8 cellular contexts compared by ENCODE assay signal in the genomic region with DNA sequence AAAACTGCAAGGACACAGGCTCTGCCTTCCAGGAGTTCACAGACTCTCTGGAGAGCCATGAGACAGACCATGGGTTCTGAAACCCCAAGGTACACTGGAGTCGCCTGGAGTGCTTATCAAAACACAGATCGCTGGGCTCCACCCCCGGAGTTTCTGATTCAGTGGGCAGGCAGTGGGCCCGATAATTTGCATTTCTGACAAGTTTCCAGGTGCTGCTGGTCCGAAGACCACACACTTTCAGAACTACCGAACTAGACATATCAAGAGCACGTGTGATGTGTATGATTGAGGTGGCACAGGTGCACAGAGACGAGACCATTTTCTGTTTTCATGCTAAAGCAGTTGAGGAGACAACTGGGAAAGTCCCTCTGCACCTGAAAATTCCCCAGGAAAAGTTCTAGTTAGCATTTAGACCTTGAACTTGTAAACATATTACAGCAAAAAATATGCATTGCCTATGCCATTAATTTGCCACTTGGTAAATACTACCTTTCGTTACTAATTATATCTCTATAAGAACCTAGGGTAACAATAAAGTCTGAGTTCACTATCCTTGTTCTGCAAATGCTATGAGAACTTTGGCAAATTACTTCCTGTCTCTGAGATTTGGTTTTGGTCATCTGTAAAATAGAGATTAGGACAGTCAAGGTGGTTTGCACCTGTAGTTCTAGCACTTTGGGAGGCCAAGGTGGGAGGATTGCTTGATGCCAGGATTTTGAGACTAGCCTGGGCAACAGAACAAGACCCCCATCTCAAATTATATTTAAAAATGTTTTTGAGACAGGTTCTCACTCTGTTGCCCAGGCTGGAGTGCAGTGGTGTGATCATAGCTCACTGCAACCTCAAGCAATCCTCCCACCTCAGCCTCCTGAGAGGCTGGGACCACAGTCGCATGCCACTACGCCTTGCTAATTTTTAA. TPM values are rescaled to one million over a fixed set of nuclear protein-coding genes. Genes with fewer than 3 reads are reported as not detected.
DNase-seq lines count a peak whose midpoint lies in the region; ATAC-seq and TF ChIP-seq lines count a peak whose summit lies in the region.

No MANE protein-coding gene starts in this region.

- no peak for TF ChIP-seq EP300 in Ishikawa (IDR thresholded peaks at IDR 0.05; ENCODE audit: borderline replicate concordance)
- no peak for TF ChIP-seq EP300 in sigmoid colon (IDR thresholded peaks at IDR 0.05)

- DNase-seq in GM10248 (ENCODE audit: extremely low spot score) (peak; percentile 81), body of pancreas (peak in 1 of 4 donors; percentile 24), thyroid gland (peak; percentile 94 to 95), A172 (ENCODE audit: low spot score) (no peak), sigmoid colon (no peak), UCSD-AML1 (lab: John Stamatoyannopoulos, UW; ENCODE audit: unreplicated experiment) (no peak)

- H3K4me1 ChIP-seq in body of pancreas: peaks cover 6% of the 10 kb centered on the region
- peaks cover 4 to 11% of the 10 kb centered on the region in 2 donors for H3K4me1 ChIP-seq in thyroid gland
- peaks cover 0 to 4% (median 3%) of the 10 kb centered on the region in 4 donors for H3K4me1 ChIP-seq in sigmoid colon

- H3K27me3 ChIP-seq in body of pancreas: no peaks in the 10 kb centered on the region
- H3K27me3 ChIP-seq in thyroid gland: no peaks in the 10 kb centered on the region
- H3K27me3 ChIP-seq in sigmoid colon: no peaks in the 10 kb centered on the region

- POLR2A ChIA-PET in GM10248 (lab: Yijun Ruan, JAX): no interaction called here

- H3K36me3 ChIP-seq in body of pancreas (replicated peaks in 1 of 2; ENCODE audit: insufficient read depth in 1 of 2, low read depth in 2 of 2): no peaks in the 10 kb centered on the region
- no peaks in the 10 kb centered on the region for H3K36me3 ChIP-seq in thyroid gland
- H3K36me3 ChIP-seq in sigmoid colon: no peaks in the 10 kb centered on the region

- intact Hi-C loops in body of pancreas (cut with DNase I): no loop called here
- intact Hi-C loops in thyroid gland (cut with DNase I): no loop called here
- intact Hi-C loops in sigmoid colon (cut with DNase I): no loop called here

- no peak for TF ChIP-seq CTCF in GM10248 (IDR thresholded peaks at IDR 0.05; ENCODE audit: control extremely low read depth, extremely low read depth, low read depth, missing control alignments)
- TF ChIP-seq CTCF in body of pancreas (IDR thresholded peaks at IDR 0.05): no peak
- TF ChIP-seq CTCF in thyroid gland (IDR thresholded peaks at IDR 0.05): no peak
- TF ChIP-seq CTCF in sigmoid colon (IDR thresholded peaks at IDR 0.05): no peak

- peak; percentile 82 for ATAC-seq in GM21515 (IDR thresholded peaks at IDR 0.05; ENCODE audit: unreplicated experiment)
- ATAC-seq in body of pancreas: peak; percentile 30

- no peak for TF ChIP-seq POLR2A in body of pancreas (IDR thresholded peaks at IDR 0.05)
- peak in 1 of 2 donors; percentile 67 for TF ChIP-seq POLR2A in thyroid gland (IDR thresholded peaks at IDR 0.05)
- no peak for TF ChIP-seq POLR2A in sigmoid colon (IDR thresholded peaks at IDR 0.05)

- H3K9me3 ChIP-seq in body of pancreas (no peaks in the 10 kb centered on the region), thyroid gland (no peaks in the 10 kb centered on the region), sigmoid colon (no peaks in the 10 kb centered on the region)

- H3K27ac ChIP-seq in body of pancreas (peak overlapping the region in 1 of 4 donors; percentile 5), thyroid gland (peak overlapping the region; percentile 67 to 78 (median 76)), sigmoid colon (no peak overlapping the region)

- CTCF ChIA-PET in GM10248 (lab: Yijun Ruan, JAX): interaction anchor here (1.2 to 4.0 kb wide), 4 partner anchors 9 to 137 kb away, joined by 3 to 17 read pairs (median 4); no protein-coding TSS in a partner anchor

- WGBS in body of pancreas, 2 donors: 39 to 49% methylated on average over 11 of the region's 11 CpGs
- WGBS in thyroid gland, 2 donors: 46 to 58% methylated on average over 11 of the region's 11 CpGs
- WGBS in sigmoid colon, 2 donors: 29 to 49% methylated on average over 11 of the region's 11 CpGs

- TF ChIP-seq RAD21 in Ishikawa (IDR thresholded peaks at IDR 0.05; ENCODE audit: low read depth): no peak

- H3K4me3 ChIP-seq in body of pancreas: no peak overlapping the region
- H3K4me3 ChIP-seq in thyroid gland (replicated peaks in 1 of 3): no peak overlapping the region
- H3K4me3 ChIP-seq in sigmoid colon: no peak overlapping the region

TF ChIP-seq in Ishikawa, 13 proteins besides CTCF, POLR2A, EP300 and RAD21:
- TF ChIP-seq, protein P1, sequence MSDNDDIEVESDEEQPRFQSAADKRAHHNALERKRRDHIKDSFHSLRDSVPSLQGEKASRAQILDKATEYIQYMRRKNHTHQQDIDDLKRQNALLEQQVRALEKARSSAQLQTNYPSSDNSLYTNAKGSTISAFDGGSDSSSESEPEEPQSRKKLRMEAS (IDR thresholded peaks at IDR 0.05): 0 out of 2 replicates have a peak, but pooled peaks have one; percentile 14
- TF ChIP-seq EGR1 (IDR thresholded peaks at IDR 0.05): no peak
- TF ChIP-seq, protein P2, sequence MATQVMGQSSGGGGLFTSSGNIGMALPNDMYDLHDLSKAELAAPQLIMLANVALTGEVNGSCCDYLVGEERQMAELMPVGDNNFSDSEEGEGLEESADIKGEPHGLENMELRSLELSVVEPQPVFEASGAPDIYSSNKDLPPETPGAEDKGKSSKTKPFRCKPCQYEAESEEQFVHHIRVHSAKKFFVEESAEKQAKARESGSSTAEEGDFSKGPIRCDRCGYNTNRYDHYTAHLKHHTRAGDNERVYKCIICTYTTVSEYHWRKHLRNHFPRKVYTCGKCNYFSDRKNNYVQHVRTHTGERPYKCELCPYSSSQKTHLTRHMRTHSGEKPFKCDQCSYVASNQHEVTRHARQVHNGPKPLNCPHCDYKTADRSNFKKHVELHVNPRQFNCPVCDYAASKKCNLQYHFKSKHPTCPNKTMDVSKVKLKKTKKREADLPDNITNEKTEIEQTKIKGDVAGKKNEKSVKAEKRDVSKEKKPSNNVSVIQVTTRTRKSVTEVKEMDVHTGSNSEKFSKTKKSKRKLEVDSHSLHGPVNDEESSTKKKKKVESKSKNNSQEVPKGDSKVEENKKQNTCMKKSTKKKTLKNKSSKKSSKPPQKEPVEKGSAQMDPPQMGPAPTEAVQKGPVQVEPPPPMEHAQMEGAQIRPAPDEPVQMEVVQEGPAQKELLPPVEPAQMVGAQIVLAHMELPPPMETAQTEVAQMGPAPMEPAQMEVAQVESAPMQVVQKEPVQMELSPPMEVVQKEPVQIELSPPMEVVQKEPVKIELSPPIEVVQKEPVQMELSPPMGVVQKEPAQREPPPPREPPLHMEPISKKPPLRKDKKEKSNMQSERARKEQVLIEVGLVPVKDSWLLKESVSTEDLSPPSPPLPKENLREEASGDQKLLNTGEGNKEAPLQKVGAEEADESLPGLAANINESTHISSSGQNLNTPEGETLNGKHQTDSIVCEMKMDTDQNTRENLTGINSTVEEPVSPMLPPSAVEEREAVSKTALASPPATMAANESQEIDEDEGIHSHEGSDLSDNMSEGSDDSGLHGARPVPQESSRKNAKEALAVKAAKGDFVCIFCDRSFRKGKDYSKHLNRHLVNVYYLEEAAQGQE (IDR thresholded peaks at IDR 0.05; ENCODE audit: low read depth): no peak
- TF ChIP-seq, protein P3, sequence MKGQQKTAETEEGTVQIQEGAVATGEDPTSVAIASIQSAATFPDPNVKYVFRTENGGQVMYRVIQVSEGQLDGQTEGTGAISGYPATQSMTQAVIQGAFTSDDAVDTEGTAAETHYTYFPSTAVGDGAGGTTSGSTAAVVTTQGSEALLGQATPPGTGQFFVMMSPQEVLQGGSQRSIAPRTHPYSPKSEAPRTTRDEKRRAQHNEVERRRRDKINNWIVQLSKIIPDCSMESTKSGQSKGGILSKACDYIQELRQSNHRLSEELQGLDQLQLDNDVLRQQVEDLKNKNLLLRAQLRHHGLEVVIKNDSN (IDR thresholded peaks at IDR 0.05): no peak
- no peak for TF ChIP-seq TEAD4 (IDR thresholded peaks at IDR 0.05)
- no peak for TF ChIP-seq YY1 (IDR thresholded peaks at IDR 0.05; ENCODE audit: low read depth)
- TF ChIP-seq NFIC (IDR thresholded peaks at IDR 0.05): no peak

RNA-seq across cellular contexts. Expression of a gene that starts 14.3 kb away (rescaled TPM):
- total RNA-seq in body of pancreas: 10 to 100 TPM in 1 of 2 donors, 1 to 10 TPM in 1; 7.3 to 10.6 TPM
- 10 to 100 TPM; 13.1 to 54.5 (median 22.2) TPM for total RNA-seq in thyroid gland
- 10.6 and 20.7 TPM in 2 replicates for total RNA-seq in A172 (2014; rRNA removed; shearing (Covaris generic))
- total RNA-seq in sigmoid colon: 100 to 1,000 TPM in 1 of 4 donors, 10 to 100 TPM in 3; 17.1 to 103 (median 30.5) TPM
- polyA plus RNA-seq in sigmoid colon: 10 to 100 TPM; 29.4 to 43.2 (median 40.2) TPM

Comparison
In these comparisons a context has a peak if more than half of its experiments do, and no peak if none do; other contexts are left out.
1. DNase-seq: peak in GM10248 (single experiment) and thyroid gland (2 of 2); none in A172 (single experiment), sigmoid colon (single experiment) and UCSD-AML1 (single experiment).
2. H3K27ac ChIP-seq: peak in thyroid gland (3 of 3); none in sigmoid colon (0 of 4).